In the genomic region with DNA sequence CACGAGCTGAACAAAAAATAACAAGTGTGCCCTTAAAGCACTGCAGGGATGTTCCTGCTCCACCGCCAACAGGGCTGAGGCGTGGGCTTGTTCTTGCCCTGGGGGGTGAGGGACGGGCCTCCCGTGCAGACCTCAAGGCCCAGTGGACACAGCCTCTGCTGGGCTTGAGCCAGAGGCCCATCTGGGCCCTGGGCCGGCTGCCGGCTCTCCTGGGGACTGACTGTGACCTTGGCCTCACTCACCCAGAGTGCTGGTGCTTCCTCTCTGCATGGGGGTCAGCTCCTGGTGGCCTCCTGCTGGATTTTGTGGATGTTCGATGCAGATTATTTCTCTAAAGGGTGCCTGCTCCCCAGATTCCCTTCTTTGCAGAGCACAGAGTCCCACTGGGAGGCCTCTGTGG, we compare ENCODE assay signal across 22 cellular contexts.
"Had no signal": no experiment of that assay in that cellular context is flagged by ENCODE, and none has a peak within 500 bp of the region (broad histone marks: within the 10 kb centered on the region; RNA-seq: fewer than 3 reads in every experiment).

No MANE protein-coding gene starts in this region.

- H3K4me3 ChIP-seq: ascending aorta, neural progenitor cell, tibial nerve, uterus had no signal

- H3K4me1 Mint-ChIP-seq: activated naive CD4-positive, alpha-beta T cell treated with anti-CD3 and anti-CD28 coated beads, Interleukin-2, amount 50 U/mL, for 24 hours; mesothelial cell of epicardium had no signal

- H3K27me3 Mint-ChIP-seq: activated naive CD4-positive, alpha-beta T cell treated with anti-CD3 and anti-CD28 coated beads, Interleukin-2, amount 50 U/mL, for 24 hours; dendritic cell treated with granulocyte-macrophage colony-stimulating factor and Interleukin-4, amounts not matched to agents 40 ng/mL and 50 ng/mL, for 4 days; naive thymus-derived CD8-positive, alpha-beta T cell; progenitor cell of endocrine pancreas had no signal

- H3K27ac Mint-ChIP-seq: activated naive CD4-positive, alpha-beta T cell treated with anti-CD3 and anti-CD28 coated beads, Interleukin-2, amount 50 U/mL, for 24 hours; dendritic cell treated with granulocyte-macrophage colony-stimulating factor and Interleukin-4, amounts not matched to agents 40 ng/mL and 50 ng/mL, for 4 days; mesothelial cell of epicardium; neural progenitor cell; progenitor cell of endocrine pancreas; T-helper 1 cell treated with Interleukin-12 subunit alpha and Interleukin-12 subunit beta and Interleukin-4 antibody, amounts not matched to agents 30 μg/mL and 1 μg/mL, for 36 hours; WTC11 had no signal

- DNase-seq: activated CD4-positive, alpha-beta T cell treated with anti-CD3 and anti-CD28 coated beads, Interleukin-2, amount 50 U/mL, for 48 hours; activated gamma-delta T cell treated with Interleukin-2 at 50 U/mL for 16 hours; effector CD8-positive, alpha-beta T cell; erythroblast; foreskin fibroblast; mammary epithelial cell; naive thymus-derived CD8-positive, alpha-beta T cell; retina; stimulated activated CD4-positive, alpha-beta T cell treated with anti-CD3 and anti-CD28 coated beads, Interleukin-4, amount 100 ng/mL, for 24 hours; stimulated activated naive CD8-positive, alpha-beta T cell treated with anti-CD3 and anti-CD28 coated beads, Interleukin-15, Interleukin-2, amounts not matched to agents 100 U/mL and 50 U/mL, for 24 hours; T1000; uterus had no signal

- H3K4me3 Mint-ChIP-seq: activated naive CD4-positive, alpha-beta T cell treated with anti-CD3 and anti-CD28 coated beads, Interleukin-2, amount 50 U/mL, for 24 hours; dendritic cell treated with granulocyte-macrophage colony-stimulating factor and Interleukin-4, amounts not matched to agents 40 ng/mL and 50 ng/mL, for 4 days; mesothelial cell of epicardium; naive thymus-derived CD8-positive, alpha-beta T cell; neural progenitor cell; T-helper 1 cell treated with Interleukin-12 subunit alpha and Interleukin-12 subunit beta and Interleukin-4 antibody, amounts not matched to agents 30 μg/mL and 1 μg/mL, for 36 hours; WTC11 had no signal

- H3K27ac ChIP-seq: ascending aorta, neural progenitor cell, tibial nerve, uterus had no signal

- H3K27me3 ChIP-seq: ascending aorta, neural progenitor cell, tibial nerve, uterus had no signal

- H3K9ac ChIP-seq: neural progenitor cell had no signal

- H3K36me3 ChIP-seq: neural progenitor cell, uterus had no signal

- H3K4me1 ChIP-seq: neural progenitor cell had no signal

- H3K9me3 ChIP-seq: ascending aorta, tibial nerve, uterus had no signal

- ATAC-seq: left lobe of liver; naive thymus-derived CD8-positive, alpha-beta T cell; stimulated activated naive CD8-positive, alpha-beta T cell treated with anti-CD3 and anti-CD28 coated beads, Interleukin-15, Interleukin-2, amounts not matched to agents 100 U/mL and 50 U/mL, for 24 hours; WTC11 had no signal

- H3K9me3 Mint-ChIP-seq: activated naive CD4-positive, alpha-beta T cell treated with anti-CD3 and anti-CD28 coated beads, Interleukin-2, amount 50 U/mL, for 24 hours; dendritic cell treated with granulocyte-macrophage colony-stimulating factor and Interleukin-4, amounts not matched to agents 40 ng/mL and 50 ng/mL, for 4 days; mesothelial cell of epicardium; naive thymus-derived CD8-positive, alpha-beta T cell; neural progenitor cell; T-helper 1 cell treated with Interleukin-12 subunit alpha and Interleukin-12 subunit beta and Interleukin-4 antibody, amounts not matched to agents 30 μg/mL and 1 μg/mL, for 36 hours had no signal

- H3K4me2 ChIP-seq: neural progenitor cell had no signal

- H2AFZ ChIP-seq: neural progenitor cell had no signal
